ENCODE assay signal across 2 cellular contexts in genomic region chr4:136861081-136861480, GRCh38.
TF ChIP-seq lines count a peak whose summit lies in the region.

No MANE protein-coding gene starts in this region.

TF ChIP-seq in HCT116, 20 proteins besides CTCF, POLR2A, EP300 and RAD21 (continued from another document):
- no peak for TF ChIP-seq SP1 (IDR thresholded peaks at IDR 0.05; ENCODE audit: low read depth)
- no peak for TF ChIP-seq EGR1 (IDR thresholded peaks at IDR 0.05; ENCODE audit: low read depth)
- no peak for TF ChIP-seq POLR2AphosphoS5 (IDR thresholded peaks at IDR 0.05; ENCODE audit: low read depth, low read length)
- no peak for TF ChIP-seq CBX3 (IDR thresholded peaks at IDR 0.05; ENCODE audit: low read depth)
- no peak for TF ChIP-seq TCF7L2 (IDR thresholded peaks at IDR 0.05; ENCODE audit: borderline replicate concordance, extremely low read depth, insufficient read depth, insufficient read length)
- TF ChIP-seq ZFX (IDR thresholded peaks at IDR 0.05): no peak

TF ChIP-seq in H1, 55 proteins besides CTCF, POLR2A, EP300 and RAD21 (continued from another document):
- TF ChIP-seq EGR1 (IDR thresholded peaks at IDR 0.05; ENCODE audit: borderline replicate concordance, low read depth, low read length): no peak
- no peak for TF ChIP-seq TEAD4 (IDR thresholded peaks at IDR 0.05; ENCODE audit: low read depth, low read length)
- no peak for TF ChIP-seq KDM4A (IDR thresholded peaks at IDR 0.05; ENCODE audit: low read depth, low read length, severe bottlenecking)
- TF ChIP-seq POLR2AphosphoS5 (IDR thresholded peaks at IDR 0.05; ENCODE audit: low read depth, low read length): no peak
- TF ChIP-seq ATF2 (IDR thresholded peaks at IDR 0.05; ENCODE audit: low read length): no peak
- no peak for TF ChIP-seq SP2 (IDR thresholded peaks at IDR 0.05; ENCODE audit: low read length)
- no peak for TF ChIP-seq MAFK (IDR thresholded peaks at IDR 0.05; ENCODE audit: low read depth, low read length)
- TF ChIP-seq E2F6 (IDR thresholded peaks at IDR 0.05): no peak
- no peak for TF ChIP-seq FOSL1 (IDR thresholded peaks at IDR 0.05; ENCODE audit: insufficient read depth, low read depth, low read length)
- no peak for TF ChIP-seq PHF8 (conservative IDR thresholded peaks at IDR 0.05; ENCODE audit: low read depth, low read length)
- no peak for TF ChIP-seq GTF2F1 (IDR thresholded peaks at IDR 0.05; ENCODE audit: borderline replicate concordance, low read depth, low read length)
- TF ChIP-seq HDAC2 (IDR thresholded peaks at IDR 0.05; ENCODE audit: borderline replicate concordance in 1 of 2, low read depth in 2 of 2, low read length in 2 of 2): no peak
- no peak for TF ChIP-seq SRF (IDR thresholded peaks at IDR 0.05; ENCODE audit: low read depth, low read length)
- no peak for TF ChIP-seq CREB1 (IDR thresholded peaks at IDR 0.05)
